10 cellular contexts compared by ENCODE assay signal in the genomic region with DNA sequence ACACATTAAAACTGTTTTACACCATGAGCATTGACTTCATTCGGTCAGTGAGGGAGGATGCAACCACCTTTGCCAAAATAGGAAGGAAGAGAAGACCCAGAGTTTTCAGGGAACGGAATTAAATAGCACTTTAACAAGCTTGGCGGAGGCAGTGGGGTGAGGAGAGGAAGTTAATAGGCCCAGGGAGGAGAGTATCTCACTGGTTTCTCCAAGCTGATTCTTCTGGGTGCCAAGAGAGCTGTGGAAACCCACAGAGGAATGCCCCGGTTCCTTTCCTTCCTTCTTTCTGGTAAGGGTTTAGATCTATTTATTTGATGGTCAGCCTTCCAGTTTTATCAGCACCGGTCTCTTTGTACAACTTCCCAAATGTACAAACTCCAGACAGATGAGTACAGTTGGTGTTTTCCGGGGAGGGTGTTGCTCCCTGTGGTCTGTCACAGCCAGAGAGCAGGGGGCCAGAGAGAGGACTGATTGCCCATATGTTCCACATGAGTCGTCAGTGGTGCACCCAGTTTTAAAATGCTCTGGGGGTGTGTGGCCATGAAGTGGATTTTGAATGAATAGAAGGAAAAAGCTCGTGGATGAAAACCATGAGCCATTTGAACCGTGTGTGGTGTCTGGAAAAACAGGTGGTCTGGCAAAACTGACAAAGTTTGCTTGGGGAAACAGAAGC. TPM values are rescaled to one million over a fixed set of nuclear protein-coding genes. Genes with fewer than 3 reads are reported as not detected.
DNase-seq lines count a peak whose midpoint lies in the region; ATAC-seq lines count a peak whose summit lies in the region.
"Had no signal": no experiment of that assay in that cellular context is flagged by ENCODE, and none has a peak within 500 bp of the region (broad histone marks: within the 10 kb centered on the region; RNA-seq: fewer than 3 reads in every experiment).

No MANE protein-coding gene starts in this region.

- H3K27ac ChIP-seq in muscle layer of duodenum (ENCODE audit: low read length): peak overlapping the region; percentile 40

- H3K4me1 Mint-ChIP-seq in activated CD8-positive, alpha-beta T cell treated with anti-CD3 and anti-CD28 coated beads, Interleukin-2, amount 10 ng/mL, durations not matched to agents 7 days and 5 days (ENCODE audit: low read depth): peaks cover 99% of the 10 kb centered on the region

- H3K4me1 ChIP-seq in muscle layer of duodenum (ENCODE audit: control insufficient read depth in 1 of 2, insufficient read depth in 2 of 2, low read length in 2 of 2): no peaks in the 10 kb centered on the region

- POLR2A ChIA-PET in activated CD8-positive, alpha-beta T cell treated with anti-CD3 and anti-CD28 coated beads, Interleukin-2, amount 10 ng/mL, durations not matched to agents 7 days and 5 days (lab: Charles Lee): interaction anchor here (0.6 to 13.2 kb wide), 12 partner anchors 9 to 105 kb away, joined by 3 to 177 read pairs (median 4); partner anchors contain the start of gene PRKCH

- peaks cover 6% of the 10 kb centered on the region for H3K9me3 Mint-ChIP-seq in activated CD8-positive, alpha-beta T cell treated with anti-CD3 and anti-CD28 coated beads, Interleukin-2, amount 10 ng/mL, durations not matched to agents 7 days and 5 days (ENCODE audit: insufficient read depth)

- in situ Hi-C loops in G401 (cut with HindIII; ENCODE audit: low sequenced_read_pairs): no loop called here

- H3K36me3 Mint-ChIP-seq in activated CD8-positive, alpha-beta T cell treated with anti-CD3 and anti-CD28 coated beads, Interleukin-2, amount 10 ng/mL, durations not matched to agents 7 days and 5 days (ENCODE audit: low read depth): peaks cover 88% of the 10 kb centered on the region

- no peak overlapping the region for H3K4me3 ChIP-seq in muscle layer of duodenum (ENCODE audit: low read depth in 1 of 2, low read length in 2 of 2)

- ATAC-seq in activated CD8-positive, alpha-beta T cell treated with anti-CD3 and anti-CD28 coated beads, Interleukin-2, amount 10 ng/mL, durations not matched to agents 7 days and 5 days: peak; percentile 29

- H3K36me3 ChIP-seq in muscle layer of duodenum (ENCODE audit: control insufficient read depth in 1 of 2, insufficient read depth in 2 of 2, low read length in 2 of 2): no peaks in the 10 kb centered on the region

- no peaks in the 10 kb centered on the region for H3K27me3 Mint-ChIP-seq in activated CD8-positive, alpha-beta T cell treated with anti-CD3 and anti-CD28 coated beads, Interleukin-2, amount 10 ng/mL, durations not matched to agents 7 days and 5 days (ENCODE audit: low read depth)

- CTCF ChIA-PET in activated CD8-positive, alpha-beta T cell treated with anti-CD3 and anti-CD28 coated beads, Interleukin-2, amount 10 ng/mL, durations not matched to agents 7 days and 5 days (lab: Charles Lee): interaction anchor here (0.9 to 2.4 kb wide), 12 partner anchors 9 to 490 kb away, joined by 3 to 9 read pairs (median 4); partner anchors contain the start of gene PRKCH

- H3K4me3 Mint-ChIP-seq in activated CD8-positive, alpha-beta T cell treated with anti-CD3 and anti-CD28 coated beads, Interleukin-2, amount 10 ng/mL, durations not matched to agents 7 days and 5 days: peak overlapping the region; percentile 65

- peaks cover 0 to 3% of the 10 kb centered on the region in 2 donors for H3K9me3 ChIP-seq in muscle layer of duodenum (ENCODE audit: control insufficient read depth in 1 of 2, low read length in 2 of 2)

- peak overlapping the region; percentile 90 for H3K27ac Mint-ChIP-seq in activated CD8-positive, alpha-beta T cell treated with anti-CD3 and anti-CD28 coated beads, Interleukin-2, amount 10 ng/mL, durations not matched to agents 7 days and 5 days

- DNase-seq in stimulated activated CD4-positive, alpha-beta T cell treated with anti-CD3 and anti-CD28 coated beads, Interleukin-15, amount 100 ng/mL, for 24 hours: peak; percentile 58
- no peak for DNase-seq in stimulated activated CD4-positive, alpha-beta T cell treated with anti-CD3 and anti-CD28 coated beads, Interleukin-4, amount 100 ng/mL, for 24 hours
- no peak for DNase-seq in activated CD8-positive, alpha-beta T cell treated with anti-CD3 and anti-CD28 coated beads, Interleukin-2, amount 10 ng/mL, durations not matched to agents 7 days and 5 days
- DNase-seq in G401 (ENCODE audit: low spot score) (no peak), NCI-H748 (lab: John Stamatoyannopoulos, UW; ENCODE audit: unreplicated experiment) (no peak), NCI-H82 treated with DMSO at 0.1 percent for 48 hours (lab: John Stamatoyannopoulos, UW; ENCODE audit: unreplicated experiment) (no peak)
- no peak for DNase-seq in activated CD8-positive, alpha-beta memory T cell treated with anti-CD3 and anti-CD28 coated beads for 24 hours
- DNase-seq: NCI-H510A, occipital lobe had no signal

- H3K27me3 ChIP-seq in muscle layer of duodenum (ENCODE audit: low read depth, low read length): no peaks in the 10 kb centered on the region

RNA-seq across cellular contexts. Expression of gene PRKCH, which starts 26.5 kb away (rescaled TPM):
- total RNA-seq in activated CD8-positive, alpha-beta T cell treated with anti-CD3 and anti-CD28 coated beads, Interleukin-2, amount 10 ng/mL, durations not matched to agents 7 days and 5 days: 100 to 1,000 TPM; 318 to 343 TPM
- not detected in 2 replicates for total RNA-seq in G401 (2014; rRNA removed; shearing (Covaris generic))

Comparison
In these comparisons a context has a peak if more than half of its experiments do, and no peak if none do; other contexts are left out.
1. RNA of gene PRKCH, which starts 26.5 kb away (total RNA-seq): 318 to 343 TPM in activated CD8-positive, alpha-beta T cell treated with anti-CD3 and anti-CD28 coated beads, Interleukin-2, amount 10 ng/mL, durations not matched to agents 7 days and 5 days; not detected in G401; every median in the first group is over 100 times any median in the second.